8 cellular contexts compared by ENCODE assay signal in the genomic region with DNA sequence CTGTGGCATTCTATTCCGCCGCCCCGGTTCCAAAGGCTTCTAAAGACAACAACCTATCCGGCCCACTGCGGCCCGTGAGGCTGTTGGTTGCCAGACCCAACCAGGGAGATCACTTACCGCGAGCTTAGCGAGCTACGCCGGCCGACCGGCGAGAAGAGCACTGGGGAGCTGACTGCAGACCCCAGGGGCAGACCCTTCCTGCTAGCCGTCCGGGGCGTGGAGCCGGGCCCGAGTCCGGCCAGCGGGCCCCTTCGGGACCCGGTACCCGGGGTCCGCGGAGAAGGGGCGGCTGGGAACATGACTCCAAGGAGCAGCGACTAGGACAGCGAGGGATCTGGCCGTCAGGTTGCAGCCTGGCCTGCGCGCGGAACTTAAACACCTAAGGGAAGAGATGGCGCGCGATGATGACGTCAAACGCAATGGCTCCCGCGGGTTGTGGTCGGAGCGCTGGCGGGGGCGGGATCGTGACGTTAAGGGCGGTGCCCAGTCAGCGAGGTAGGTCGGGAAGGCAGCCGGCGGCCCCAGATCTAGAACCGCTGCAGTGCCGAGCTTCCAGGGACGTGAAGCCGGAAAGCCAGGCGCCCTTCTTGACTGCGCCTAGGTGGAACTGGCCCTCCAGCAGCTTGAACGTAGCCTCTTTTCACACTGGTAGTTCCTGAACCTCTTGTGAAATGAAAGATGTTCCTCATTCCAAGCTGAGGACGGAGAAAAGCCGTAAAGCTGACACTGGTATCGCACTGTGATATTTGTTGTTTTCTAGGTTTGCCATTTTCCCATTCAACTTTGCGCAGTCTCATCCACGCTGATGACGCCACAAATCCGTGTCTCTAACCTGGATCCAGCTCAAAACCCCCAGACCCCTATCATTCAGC. TPM values are rescaled to one million over a fixed set of nuclear protein-coding genes. Genes with fewer than 3 reads are reported as not detected.
A peak's percentile ranks its signal among the peaks of the same experiment; 100 is the strongest.
DNase-seq lines count a peak whose midpoint lies in the region; ATAC-seq, FAIRE-seq and TF ChIP-seq lines count a peak whose summit lies in the region.

A gene (minus strand): TSS at position 391 of the 872 bp plus-strand sequence. CDS start 92 bp downstream, at position 299.

- H3K9ac ChIP-seq in mammary epithelial cell (ENCODE audit: insufficient read depth, low read length) (peak within 1 kb of the TSS; percentile 98), iPS-20b (ENCODE audit: low read depth, low read length) (peak within 1 kb of the TSS; percentile 98)

- ATAC-seq in GM18873 (IDR thresholded peaks at IDR 0.05; ENCODE audit: low FRiP score, unreplicated experiment) (peak; percentile 83), HG03139 (IDR thresholded peaks at IDR 0.05; ENCODE audit: unreplicated experiment) (peak; percentile 93)

- no peaks in the 10 kb centered on the region for H4K20me1 ChIP-seq in mammary epithelial cell (ENCODE audit: insufficient read depth, low read length)

- 2% methylated on average over 24 of the region's 65 CpGs for WGBS in mammary epithelial cell (ENCODE audit: low coverage, missing lambda C conversion rate)
- 0 to 1% (median 0%) methylated on average over 65 of the region's 65 CpGs for WGBS in small intestine, 3 donors

- dilution Hi-C loops in mammary epithelial cell (cut with HindIII; ENCODE audit: low sequenced_read_pairs) = no loop called here

- in situ Hi-C loops in ACHN (cut with HindIII; ENCODE audit: low pct_ligation_motif_present, low pct_unique_long_range_greater_than_20kb, low sequenced_read_pairs) (no loop called here), mammary epithelial cell (cut with MboI; ENCODE audit: low sequenced_read_pairs in 2 of 2) (no loop called here)

- peak within 1 kb of the TSS; percentile 93 for H2AFZ ChIP-seq in mammary epithelial cell (ENCODE audit: low read depth, low read length)

- H3K4me1 ChIP-seq in mammary epithelial cell (ENCODE audit: insufficient read depth, low read length) (peaks cover 19% of the 10 kb centered on the region), iPS-20b (ENCODE audit: insufficient read depth, low read length) (peaks cover 6% of the 10 kb centered on the region; the same call in 1 of the 2 replicates), small intestine (ENCODE audit: control insufficient read depth in 2 of 2, insufficient read depth in 1 of 2, low read depth in 1 of 2, low read length in 1 of 2) (peaks cover 0 to 4% of the 10 kb centered on the region in 2 donors)

- TF ChIP-seq CTCF in WERI-Rb-1 (IDR thresholded peaks at IDR 0.05; ENCODE audit: low read depth, low read length) = no peak
- no peak for TF ChIP-seq CTCF in mammary epithelial cell (conservative IDR thresholded peaks at IDR 0.05 in 1 of 2, IDR thresholded peaks at IDR 0.05 in 1 of 2; ENCODE audit: extremely low read depth in 1 of 2, insufficient read depth in 1 of 2, low read depth in 1 of 2, low read length in 2 of 2)

- no peak for FAIRE-seq in small intestine (lab: Jason Lieb, UNC)

- DNase-seq in ACHN (peak; percentile 99), NCI-H2227 (lab: John Stamatoyannopoulos, UW; ENCODE audit: unreplicated experiment) (peak; percentile 99), WERI-Rb-1 (peak; percentile 94), mammary epithelial cell (peak; percentile 97), small intestine (peak; percentile 98)

- TSS peak; percentile 91 for BruUV-seq in mammary epithelial cell (replicated peaks; lab: Mats Ljungman, UMichigan)

- H3K27me3 ChIP-seq in WERI-Rb-1 (ENCODE audit: insufficient read depth, low read depth, severe bottlenecking) (no peaks in the 10 kb centered on the region), mammary epithelial cell (ENCODE audit: insufficient read depth, low read length) (no peaks in the 10 kb centered on the region), iPS-20b (ENCODE audit: insufficient read depth, low read length) (no peaks in the 10 kb centered on the region), small intestine (ENCODE audit: control insufficient read depth in 2 of 2, insufficient read depth in 2 of 2, low read length in 2 of 2) (no peaks in the 10 kb centered on the region)

- H3K4me2 ChIP-seq in mammary epithelial cell (ENCODE audit: insufficient read depth, low read depth, low read length) = peak within 1 kb of the TSS; percentile 88

- H3K79me2 ChIP-seq in mammary epithelial cell (ENCODE audit: insufficient read depth, low read length) = peaks cover 35% of the 10 kb centered on the region

- intact Hi-C loops in mammary epithelial cell (cut with micrococcal nuclease) = loop anchor here (2.0 kb wide), 1 partner anchor 803 kb away; no protein-coding TSS in a partner anchor

- H3K9me3 ChIP-seq in WERI-Rb-1 (ENCODE audit: severe bottlenecking) = no peaks in the 10 kb centered on the region
- no peaks in the 10 kb centered on the region for H3K9me3 ChIP-seq in mammary epithelial cell (replicated peaks; ENCODE audit: insufficient read depth, low read length)
- H3K9me3 ChIP-seq in iPS-20b (ENCODE audit: insufficient read depth, low read depth, low read length) = no peaks in the 10 kb centered on the region
- H3K9me3 ChIP-seq in small intestine (ENCODE audit: control insufficient read depth, low read depth) = no peaks in the 10 kb centered on the region

- H3K36me3 ChIP-seq in WERI-Rb-1 (no peaks in the 10 kb centered on the region), mammary epithelial cell (ENCODE audit: insufficient read depth, low read length) (no peaks in the 10 kb centered on the region), iPS-20b (ENCODE audit: insufficient read depth, low read depth, low read length) (peaks cover 14% of the 10 kb centered on the region), small intestine (ENCODE audit: control insufficient read depth in 2 of 2, insufficient read depth in 2 of 2, low read length in 2 of 2) (peaks cover 0 to 2% of the 10 kb centered on the region in 2 donors)

- peak within 1 kb of the TSS; percentile 90 for H3K27ac ChIP-seq in WERI-Rb-1
- H3K27ac ChIP-seq in mammary epithelial cell (ENCODE audit: insufficient read depth, low read depth, low read length) = peak within 1 kb of the TSS; percentile 90
- H3K27ac ChIP-seq in iPS-20b (ENCODE audit: low read length) = peak within 1 kb of the TSS; percentile 64
- H3K27ac ChIP-seq in small intestine (ENCODE audit: low read depth in 1 of 2, low read length in 1 of 2) = peak within 1 kb of the TSS; percentile 95 to 99

- H3K4me3 ChIP-seq in WERI-Rb-1 (ENCODE audit: low read depth, low read length) (peak within 1 kb of the TSS; percentile 82), mammary epithelial cell (replicated peaks in 1 of 3; ENCODE audit: insufficient read depth in 1 of 3, low read depth in 2 of 3, low read length in 3 of 3) (peak within 1 kb of the TSS; percentile 85 to 96 (median 90)), iPS-20b (ENCODE audit: low read length) (peak within 1 kb of the TSS; percentile 86), small intestine (ENCODE audit: low read depth in 1 of 2, low read length in 2 of 2) (peak within 1 kb of the TSS; percentile 70 to 88)

- CTCF ChIA-PET in mammary epithelial cell (lab: Charles Lee; ENCODE audit: low non-redundant PET) = interaction anchor here (0.6 kb wide), 1 partner anchor 70 kb away, joined by 3 read pairs; no protein-coding TSS in a partner anchor

RNA-seq across cellular contexts. Expression of the gene that starts here (rescaled TPM):
- total RNA-seq in mammary epithelial cell = 10 to 100 TPM; 28.8 to 34.8 TPM
- polyA plus RNA-seq in mammary epithelial cell (11.7 TPM), small intestine (10 to 100 TPM in 1 of 3 donors, 1 to 10 TPM in 2; 7.4 to 14.0 (median 9.5) TPM)
- polyA minus RNA-seq in mammary epithelial cell = 19.2 TPM

Comparison
In these comparisons a context has a peak if more than half of its experiments do, and no peak if none do; other contexts are left out.
1. Peak in every context shown above with its lines: DNase-seq, ATAC-seq, H3K4me3 ChIP-seq and H3K27ac ChIP-seq.